ENCODE assay signal across 1 cellular context in the genomic region with DNA sequence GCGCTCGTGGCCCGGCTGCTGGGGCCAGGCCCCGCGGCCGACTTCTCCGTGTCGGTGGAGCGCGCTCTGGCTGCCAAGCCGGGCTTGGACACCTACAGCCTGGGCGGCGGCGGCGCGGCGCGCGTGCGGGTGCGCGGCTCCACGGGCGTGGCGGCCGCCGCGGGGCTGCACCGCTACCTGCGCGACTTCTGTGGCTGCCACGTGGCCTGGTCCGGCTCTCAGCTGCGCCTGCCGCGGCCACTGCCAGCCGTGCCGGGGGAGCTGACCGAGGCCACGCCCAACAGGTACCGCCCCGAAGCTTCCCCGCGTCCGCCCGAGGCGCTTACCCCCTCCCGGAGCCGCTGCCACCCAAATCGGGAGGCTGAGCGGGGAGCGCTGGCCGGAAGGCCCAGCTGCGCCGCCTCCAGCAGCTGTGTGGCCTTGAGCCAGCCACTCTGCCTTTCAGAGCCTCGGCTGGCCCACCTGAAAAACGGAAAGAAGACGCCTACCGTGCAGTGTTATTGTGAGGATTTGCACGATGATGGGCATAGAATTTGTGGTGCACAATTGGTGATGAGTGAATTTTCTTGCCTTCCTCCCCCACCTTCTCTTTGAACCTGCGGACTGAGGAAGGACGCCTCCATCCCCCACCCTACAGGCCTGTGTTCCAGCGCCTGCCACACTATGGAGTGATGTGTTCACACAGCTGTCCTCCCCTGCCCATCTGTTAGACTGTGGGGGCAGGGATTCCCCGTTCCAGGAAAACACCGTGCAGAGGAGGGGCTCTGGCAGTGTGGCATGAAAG.
A peak's percentile ranks its signal among the peaks of the same experiment; 100 is the strongest.
TF ChIP-seq lines count a peak whose summit lies in the region.

No MANE protein-coding gene starts in this region.

TF ChIP-seq in HepG2, 621 proteins besides CTCF, POLR2A, EP300 and RAD21 (continued from another document and continues in another):
- TF ChIP-seq, protein P1, sequence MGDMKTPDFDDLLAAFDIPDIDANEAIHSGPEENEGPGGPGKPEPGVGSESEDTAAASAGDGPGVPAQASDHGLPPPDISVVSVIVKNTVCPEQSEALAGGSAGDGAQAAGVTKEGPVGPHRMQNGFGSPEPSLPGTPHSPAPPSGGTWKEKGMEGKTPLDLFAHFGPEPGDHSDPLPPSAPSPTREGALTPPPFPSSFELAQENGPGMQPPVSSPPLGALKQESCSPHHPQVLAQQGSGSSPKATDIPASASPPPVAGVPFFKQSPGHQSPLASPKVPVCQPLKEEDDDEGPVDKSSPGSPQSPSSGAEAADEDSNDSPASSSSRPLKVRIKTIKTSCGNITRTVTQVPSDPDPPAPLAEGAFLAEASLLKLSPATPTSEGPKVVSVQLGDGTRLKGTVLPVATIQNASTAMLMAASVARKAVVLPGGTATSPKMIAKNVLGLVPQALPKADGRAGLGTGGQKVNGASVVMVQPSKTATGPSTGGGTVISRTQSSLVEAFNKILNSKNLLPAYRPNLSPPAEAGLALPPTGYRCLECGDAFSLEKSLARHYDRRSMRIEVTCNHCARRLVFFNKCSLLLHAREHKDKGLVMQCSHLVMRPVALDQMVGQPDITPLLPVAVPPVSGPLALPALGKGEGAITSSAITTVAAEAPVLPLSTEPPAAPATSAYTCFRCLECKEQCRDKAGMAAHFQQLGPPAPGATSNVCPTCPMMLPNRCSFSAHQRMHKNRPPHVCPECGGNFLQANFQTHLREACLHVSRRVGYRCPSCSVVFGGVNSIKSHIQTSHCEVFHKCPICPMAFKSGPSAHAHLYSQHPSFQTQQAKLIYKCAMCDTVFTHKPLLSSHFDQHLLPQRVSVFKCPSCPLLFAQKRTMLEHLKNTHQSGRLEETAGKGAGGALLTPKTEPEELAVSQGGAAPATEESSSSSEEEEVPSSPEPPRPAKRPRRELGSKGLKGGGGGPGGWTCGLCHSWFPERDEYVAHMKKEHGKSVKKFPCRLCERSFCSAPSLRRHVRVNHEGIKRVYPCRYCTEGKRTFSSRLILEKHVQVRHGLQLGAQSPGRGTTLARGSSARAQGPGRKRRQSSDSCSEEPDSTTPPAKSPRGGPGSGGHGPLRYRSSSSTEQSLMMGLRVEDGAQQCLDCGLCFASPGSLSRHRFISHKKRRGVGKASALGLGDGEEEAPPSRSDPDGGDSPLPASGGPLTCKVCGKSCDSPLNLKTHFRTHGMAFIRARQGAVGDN (CRISPR knock-in tag; IDR thresholded peaks at IDR 0.05) = peak; percentile 96
- no peak; the same call in 1 of the 2 replicates for TF ChIP-seq SMAD1 (CRISPR knock-in tag; IDR thresholded peaks at IDR 0.05; ENCODE audit: borderline replicate concordance, low read depth)
- TF ChIP-seq ZNF546 (CRISPR knock-in tag; conservative IDR thresholded peaks at IDR 0.05) = peak; percentile 80
- TF ChIP-seq ZNF782 (CRISPR knock-in tag; IDR thresholded peaks at IDR 0.05; ENCODE audit: borderline replicate concordance) = peak; percentile 30; the same call in 1 of the 2 replicates
- TF ChIP-seq ZNF678 (CRISPR knock-in tag; IDR thresholded peaks at IDR 0.05) = no peak; the same call in 1 of the 2 replicates
- TF ChIP-seq, protein P2, sequence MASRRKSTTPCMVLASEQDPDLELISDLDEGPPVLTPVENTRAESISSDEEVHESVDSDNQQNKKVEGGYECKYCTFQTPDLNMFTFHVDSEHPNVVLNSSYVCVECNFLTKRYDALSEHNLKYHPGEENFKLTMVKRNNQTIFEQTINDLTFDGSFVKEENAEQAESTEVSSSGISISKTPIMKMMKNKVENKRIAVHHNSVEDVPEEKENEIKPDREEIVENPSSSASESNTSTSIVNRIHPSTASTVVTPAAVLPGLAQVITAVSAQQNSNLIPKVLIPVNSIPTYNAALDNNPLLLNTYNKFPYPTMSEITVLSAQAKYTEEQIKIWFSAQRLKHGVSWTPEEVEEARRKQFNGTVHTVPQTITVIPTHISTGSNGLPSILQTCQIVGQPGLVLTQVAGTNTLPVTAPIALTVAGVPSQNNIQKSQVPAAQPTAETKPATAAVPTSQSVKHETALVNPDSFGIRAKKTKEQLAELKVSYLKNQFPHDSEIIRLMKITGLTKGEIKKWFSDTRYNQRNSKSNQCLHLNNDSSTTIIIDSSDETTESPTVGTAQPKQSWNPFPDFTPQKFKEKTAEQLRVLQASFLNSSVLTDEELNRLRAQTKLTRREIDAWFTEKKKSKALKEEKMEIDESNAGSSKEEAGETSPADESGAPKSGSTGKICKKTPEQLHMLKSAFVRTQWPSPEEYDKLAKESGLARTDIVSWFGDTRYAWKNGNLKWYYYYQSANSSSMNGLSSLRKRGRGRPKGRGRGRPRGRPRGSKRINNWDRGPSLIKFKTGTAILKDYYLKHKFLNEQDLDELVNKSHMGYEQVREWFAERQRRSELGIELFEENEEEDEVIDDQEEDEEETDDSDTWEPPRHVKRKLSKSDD (CRISPR knock-in tag; IDR thresholded peaks at IDR 0.05; ENCODE audit: low read depth) = peak; percentile 63; the same call in 1 of the 2 replicates
- peak; percentile 53; the same call in 1 of the 2 replicates for TF ChIP-seq ZNF7 (CRISPR knock-in tag; IDR thresholded peaks at IDR 0.05)
- 0 out of 2 replicates have a peak, but pooled peaks have one; percentile 11 for TF ChIP-seq NFATC3 (CRISPR knock-in tag; IDR thresholded peaks at IDR 0.05)
- no peak for TF ChIP-seq ZNF382 (CRISPR knock-in tag; IDR thresholded peaks at IDR 0.05; ENCODE audit: borderline replicate concordance)
- TF ChIP-seq RXRA (CRISPR knock-in tag; IDR thresholded peaks at IDR 0.05) = peak; percentile 81
- TF ChIP-seq, protein P3, sequence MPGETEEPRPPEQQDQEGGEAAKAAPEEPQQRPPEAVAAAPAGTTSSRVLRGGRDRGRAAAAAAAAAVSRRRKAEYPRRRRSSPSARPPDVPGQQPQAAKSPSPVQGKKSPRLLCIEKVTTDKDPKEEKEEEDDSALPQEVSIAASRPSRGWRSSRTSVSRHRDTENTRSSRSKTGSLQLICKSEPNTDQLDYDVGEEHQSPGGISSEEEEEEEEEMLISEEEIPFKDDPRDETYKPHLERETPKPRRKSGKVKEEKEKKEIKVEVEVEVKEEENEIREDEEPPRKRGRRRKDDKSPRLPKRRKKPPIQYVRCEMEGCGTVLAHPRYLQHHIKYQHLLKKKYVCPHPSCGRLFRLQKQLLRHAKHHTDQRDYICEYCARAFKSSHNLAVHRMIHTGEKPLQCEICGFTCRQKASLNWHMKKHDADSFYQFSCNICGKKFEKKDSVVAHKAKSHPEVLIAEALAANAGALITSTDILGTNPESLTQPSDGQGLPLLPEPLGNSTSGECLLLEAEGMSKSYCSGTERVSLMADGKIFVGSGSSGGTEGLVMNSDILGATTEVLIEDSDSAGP (CRISPR knock-in tag; IDR thresholded peaks at IDR 0.05; ENCODE audit: borderline replicate concordance) = peak; percentile 93; the same call in 1 of the 2 replicates
- TF ChIP-seq ZFP36L2 (CRISPR knock-in tag; IDR thresholded peaks at IDR 0.05) = no peak
- peak; percentile 78 for TF ChIP-seq RXRB (CRISPR knock-in tag; IDR thresholded peaks at IDR 0.05; ENCODE audit: borderline replicate concordance)
- no peak for TF ChIP-seq NONO (IDR thresholded peaks at IDR 0.05)
- peak; percentile 83 for TF ChIP-seq NONO (CRISPR knock-in tag; conservative IDR thresholded peaks at IDR 0.05)
- no peak for TF ChIP-seq CBX2 (IDR thresholded peaks at IDR 0.05; ENCODE audit: low read depth, low read length)
- TF ChIP-seq CBX2 (CRISPR knock-in tag; IDR thresholded peaks at IDR 0.05; ENCODE audit: low read depth) = no peak; the same call in 1 of the 2 replicates
- TF ChIP-seq CREB1 (IDR thresholded peaks at IDR 0.05) = no peak
- no peak for TF ChIP-seq CREB1 (CRISPR knock-in tag; IDR thresholded peaks at IDR 0.05)
- TF ChIP-seq, protein P4, sequence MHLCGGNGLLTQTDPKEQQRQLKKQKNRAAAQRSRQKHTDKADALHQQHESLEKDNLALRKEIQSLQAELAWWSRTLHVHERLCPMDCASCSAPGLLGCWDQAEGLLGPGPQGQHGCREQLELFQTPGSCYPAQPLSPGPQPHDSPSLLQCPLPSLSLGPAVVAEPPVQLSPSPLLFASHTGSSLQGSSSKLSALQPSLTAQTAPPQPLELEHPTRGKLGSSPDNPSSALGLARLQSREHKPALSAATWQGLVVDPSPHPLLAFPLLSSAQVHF (CRISPR knock-in tag; IDR thresholded peaks at IDR 0.05) = peak; percentile 23; the same call in 1 of the 2 replicates
- peak; percentile 69; the same call in 1 of the 2 replicates for TF ChIP-seq ZSCAN9 (CRISPR knock-in tag; IDR thresholded peaks at IDR 0.05; ENCODE audit: borderline replicate concordance)
- peak; percentile 39; the same call in 1 of the 2 replicates for TF ChIP-seq JUND (CRISPR knock-in tag; IDR thresholded peaks at IDR 0.05)
- TF ChIP-seq SOX5 (CRISPR knock-in tag; IDR thresholded peaks at IDR 0.05; ENCODE audit: borderline replicate concordance) = peak; percentile 75
- peak; percentile 91 for TF ChIP-seq KMT2A (CRISPR knock-in tag; IDR thresholded peaks at IDR 0.05)
- TF ChIP-seq, protein P5, sequence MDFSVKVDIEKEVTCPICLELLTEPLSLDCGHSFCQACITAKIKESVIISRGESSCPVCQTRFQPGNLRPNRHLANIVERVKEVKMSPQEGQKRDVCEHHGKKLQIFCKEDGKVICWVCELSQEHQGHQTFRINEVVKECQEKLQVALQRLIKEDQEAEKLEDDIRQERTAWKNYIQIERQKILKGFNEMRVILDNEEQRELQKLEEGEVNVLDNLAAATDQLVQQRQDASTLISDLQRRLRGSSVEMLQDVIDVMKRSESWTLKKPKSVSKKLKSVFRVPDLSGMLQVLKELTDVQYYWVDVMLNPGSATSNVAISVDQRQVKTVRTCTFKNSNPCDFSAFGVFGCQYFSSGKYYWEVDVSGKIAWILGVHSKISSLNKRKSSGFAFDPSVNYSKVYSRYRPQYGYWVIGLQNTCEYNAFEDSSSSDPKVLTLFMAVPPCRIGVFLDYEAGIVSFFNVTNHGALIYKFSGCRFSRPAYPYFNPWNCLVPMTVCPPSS (IDR thresholded peaks at IDR 0.05) = no peak
- TF ChIP-seq HOXA3 (CRISPR knock-in tag; IDR thresholded peaks at IDR 0.05) = peak; percentile 69
- peak; percentile 89 for TF ChIP-seq ZNF772 (CRISPR knock-in tag; IDR thresholded peaks at IDR 0.05)
- peak; percentile 95 for TF ChIP-seq ARID2 (CRISPR knock-in tag; IDR thresholded peaks at IDR 0.05; ENCODE audit: borderline replicate concordance)
- TF ChIP-seq, protein P6, sequence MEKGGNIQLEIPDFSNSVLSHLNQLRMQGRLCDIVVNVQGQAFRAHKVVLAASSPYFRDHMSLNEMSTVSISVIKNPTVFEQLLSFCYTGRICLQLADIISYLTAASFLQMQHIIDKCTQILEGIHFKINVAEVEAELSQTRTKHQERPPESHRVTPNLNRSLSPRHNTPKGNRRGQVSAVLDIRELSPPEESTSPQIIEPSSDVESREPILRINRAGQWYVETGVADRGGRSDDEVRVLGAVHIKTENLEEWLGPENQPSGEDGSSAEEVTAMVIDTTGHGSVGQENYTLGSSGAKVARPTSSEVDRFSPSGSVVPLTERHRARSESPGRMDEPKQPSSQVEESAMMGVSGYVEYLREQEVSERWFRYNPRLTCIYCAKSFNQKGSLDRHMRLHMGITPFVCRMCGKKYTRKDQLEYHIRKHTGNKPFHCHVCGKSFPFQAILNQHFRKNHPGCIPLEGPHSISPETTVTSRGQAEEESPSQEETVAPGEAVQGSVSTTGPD (CRISPR knock-in tag; IDR thresholded peaks at IDR 0.05) = no peak
- no peak for TF ChIP-seq HIVEP1 (CRISPR knock-in tag; IDR thresholded peaks at IDR 0.05)
- TF ChIP-seq, protein P7, sequence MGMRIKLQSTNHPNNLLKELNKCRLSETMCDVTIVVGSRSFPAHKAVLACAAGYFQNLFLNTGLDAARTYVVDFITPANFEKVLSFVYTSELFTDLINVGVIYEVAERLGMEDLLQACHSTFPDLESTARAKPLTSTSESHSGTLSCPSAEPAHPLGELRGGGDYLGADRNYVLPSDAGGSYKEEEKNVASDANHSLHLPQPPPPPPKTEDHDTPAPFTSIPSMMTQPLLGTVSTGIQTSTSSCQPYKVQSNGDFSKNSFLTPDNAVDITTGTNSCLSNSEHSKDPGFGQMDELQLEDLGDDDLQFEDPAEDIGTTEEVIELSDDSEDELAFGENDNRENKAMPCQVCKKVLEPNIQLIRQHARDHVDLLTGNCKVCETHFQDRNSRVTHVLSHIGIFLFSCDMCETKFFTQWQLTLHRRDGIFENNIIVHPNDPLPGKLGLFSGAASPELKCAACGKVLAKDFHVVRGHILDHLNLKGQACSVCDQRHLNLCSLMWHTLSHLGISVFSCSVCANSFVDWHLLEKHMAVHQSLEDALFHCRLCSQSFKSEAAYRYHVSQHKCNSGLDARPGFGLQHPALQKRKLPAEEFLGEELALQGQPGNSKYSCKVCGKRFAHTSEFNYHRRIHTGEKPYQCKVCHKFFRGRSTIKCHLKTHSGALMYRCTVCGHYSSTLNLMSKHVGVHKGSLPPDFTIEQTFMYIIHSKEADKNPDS (CRISPR knock-in tag; IDR thresholded peaks at IDR 0.05) = peak; percentile 10; the same call in 1 of the 2 replicates
- TF ChIP-seq ZNF549 (CRISPR knock-in tag; IDR thresholded peaks at IDR 0.05) = no peak
- no peak for TF ChIP-seq SRF (IDR thresholded peaks at IDR 0.05; ENCODE audit: low read depth, low read length)
- no peak for TF ChIP-seq ZNF180 (CRISPR knock-in tag; IDR thresholded peaks at IDR 0.05; ENCODE audit: borderline replicate concordance, low read depth)
- no peak for TF ChIP-seq MAFG (CRISPR knock-in tag; IDR thresholded peaks at IDR 0.05)
- TF ChIP-seq, protein P8, sequence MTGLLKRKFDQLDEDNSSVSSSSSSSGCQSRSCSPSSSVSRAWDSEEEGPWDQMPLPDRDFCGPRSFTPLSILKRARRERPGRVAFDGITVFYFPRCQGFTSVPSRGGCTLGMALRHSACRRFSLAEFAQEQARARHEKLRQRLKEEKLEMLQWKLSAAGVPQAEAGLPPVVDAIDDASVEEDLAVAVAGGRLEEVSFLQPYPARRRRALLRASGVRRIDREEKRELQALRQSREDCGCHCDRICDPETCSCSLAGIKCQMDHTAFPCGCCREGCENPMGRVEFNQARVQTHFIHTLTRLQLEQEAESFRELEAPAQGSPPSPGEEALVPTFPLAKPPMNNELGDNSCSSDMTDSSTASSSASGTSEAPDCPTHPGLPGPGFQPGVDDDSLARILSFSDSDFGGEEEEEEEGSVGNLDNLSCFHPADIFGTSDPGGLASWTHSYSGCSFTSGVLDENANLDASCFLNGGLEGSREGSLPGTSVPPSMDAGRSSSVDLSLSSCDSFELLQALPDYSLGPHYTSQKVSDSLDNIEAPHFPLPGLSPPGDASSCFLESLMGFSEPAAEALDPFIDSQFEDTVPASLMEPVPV (CRISPR knock-in tag; IDR thresholded peaks at IDR 0.05) = peak; percentile 97
- TF ChIP-seq KDM6A (CRISPR knock-in tag; IDR thresholded peaks at IDR 0.05; ENCODE audit: low read depth) = 0 out of 2 replicates have a peak, but pooled peaks have one; percentile 23
- TF ChIP-seq NRL (CRISPR knock-in tag; IDR thresholded peaks at IDR 0.05; ENCODE audit: borderline replicate concordance) = no peak; the same call in none of the 2 replicates
- no peak; the same call in 1 of the 2 replicates for TF ChIP-seq MEIS1 (CRISPR knock-in tag; IDR thresholded peaks at IDR 0.05; ENCODE audit: borderline replicate concordance)
- no peak; the same call in 1 of the 2 replicates for TF ChIP-seq ZNF224 (CRISPR knock-in tag; IDR thresholded peaks at IDR 0.05)
- TF ChIP-seq, protein P9, sequence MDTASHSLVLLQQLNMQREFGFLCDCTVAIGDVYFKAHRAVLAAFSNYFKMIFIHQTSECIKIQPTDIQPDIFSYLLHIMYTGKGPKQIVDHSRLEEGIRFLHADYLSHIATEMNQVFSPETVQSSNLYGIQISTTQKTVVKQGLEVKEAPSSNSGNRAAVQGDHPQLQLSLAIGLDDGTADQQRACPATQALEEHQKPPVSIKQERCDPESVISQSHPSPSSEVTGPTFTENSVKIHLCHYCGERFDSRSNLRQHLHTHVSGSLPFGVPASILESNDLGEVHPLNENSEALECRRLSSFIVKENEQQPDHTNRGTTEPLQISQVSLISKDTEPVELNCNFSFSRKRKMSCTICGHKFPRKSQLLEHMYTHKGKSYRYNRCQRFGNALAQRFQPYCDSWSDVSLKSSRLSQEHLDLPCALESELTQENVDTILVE (CRISPR knock-in tag; IDR thresholded peaks at IDR 0.05) = peak; percentile 88
- peak; percentile 37; the same call in 1 of the 2 replicates for TF ChIP-seq HOXD1 (CRISPR knock-in tag; IDR thresholded peaks at IDR 0.05)
